In the genomic region with DNA sequence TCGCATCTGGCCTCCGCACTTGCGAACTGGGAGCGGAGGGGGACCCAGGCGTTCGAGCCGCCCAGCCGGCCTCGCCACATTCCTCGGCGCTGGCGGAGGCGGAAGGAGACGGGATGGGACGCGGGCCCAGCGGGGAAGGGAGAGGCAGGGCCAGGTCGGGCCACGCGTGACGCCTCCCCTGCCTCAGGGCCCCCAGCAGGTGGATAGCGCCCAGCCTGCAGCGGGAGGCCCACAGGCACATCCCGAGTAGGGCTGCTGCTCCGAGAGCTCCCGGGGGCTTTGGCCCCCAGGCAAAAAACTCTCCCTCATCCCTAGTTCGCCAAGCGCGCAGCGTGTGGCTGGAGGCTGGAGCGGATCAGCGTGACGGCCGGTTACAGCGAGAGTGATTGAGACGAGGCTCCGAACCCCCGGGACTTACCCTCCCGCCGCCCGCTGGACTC, we compare ENCODE assay signal across 8 cellular contexts. TPM values are rescaled to one million over a fixed set of nuclear protein-coding genes. Genes with fewer than 3 reads are reported as not detected.
DNase-seq lines count a peak whose midpoint lies in the region; ATAC-seq, FAIRE-seq and TF ChIP-seq lines count a peak whose summit lies in the region.

No MANE protein-coding gene starts in this region.

- ATAC-seq in K562, result 0 out of 3 replicates have a peak, but pooled peaks have one; percentile 1
- no peak for ATAC-seq in stimulated activated naive B cell treated with anti-CD40 and anti-IgM and Interleukin-4, amounts not matched to agents 10 μg/mL and 1 μg/mL and 100 μg/mL, for 72 hours (replicated peaks)

- in situ Hi-C loops in K562 (cut with MboI) (no loop called here), GM13977 (cut with MboI; ENCODE audit: low pct_unique_long_range_greater_than_20kb, low sequenced_read_pairs, unreplicated experiment) (no loop called here)

- H3K36me3 ChIP-seq in GM06990 (ENCODE audit: control insufficient read depth, insufficient read depth, low read length), result peaks cover 14% of the 10 kb centered on the region
- peaks cover 11% of the 10 kb centered on the region for H3K36me3 ChIP-seq in MM.1S (replicated peaks; ENCODE audit: insufficient read depth, low read length)
- H3K36me3 ChIP-seq in K562 (ENCODE audit: control insufficient read depth, insufficient read depth, low read length), result peaks cover 32% of the 10 kb centered on the region; the same call in 1 of the 3 replicates
- peaks cover 12 to 14% of the 10 kb centered on the region in 2 experiments for H3K36me3 ChIP-seq in keratinocyte (ENCODE audit: control insufficient read depth in 2 of 2, extremely low read depth in 1 of 2, insufficient read depth in 2 of 2, low read length in 2 of 2)

- intact Hi-C loops in K562 (cut with micrococcal nuclease), result loop anchor here (1.0 to 5.0 kb wide), 2 partner anchors 69 to 98 kb away; a partner anchor contains a TSS

- peak overlapping the region; percentile 65 for H3K27ac Mint-ChIP-seq in stimulated activated naive B cell treated with anti-CD40 and anti-IgM and Interleukin-4, amounts not matched to agents 10 μg/mL and 1 μg/mL and 100 μg/mL, for 72 hours

- peaks cover 32 to 67% of the 10 kb centered on the region in 2 donors for H3K27me3 Mint-ChIP-seq in stimulated activated naive B cell treated with anti-CD40 and anti-IgM and Interleukin-4, amounts not matched to agents 10 μg/mL and 1 μg/mL and 100 μg/mL, for 72 hours

- H3K9me3 ChIP-seq in MM.1S (replicated peaks; ENCODE audit: insufficient read depth, low read length) (no peaks in the 10 kb centered on the region), K562 (replicated peaks; ENCODE audit: control insufficient read depth, insufficient read depth, low read depth, low read length) (no peaks in the 10 kb centered on the region), keratinocyte (ENCODE audit: control insufficient read depth, low read depth, low read length) (no peaks in the 10 kb centered on the region)

- H3K4me1 Mint-ChIP-seq in stimulated activated naive B cell treated with anti-CD40 and anti-IgM and Interleukin-4, amounts not matched to agents 10 μg/mL and 1 μg/mL and 100 μg/mL, for 72 hours, result peaks cover 35 to 80% of the 10 kb centered on the region in 2 donors

- TF ChIP-seq CTCF in GM06990 (IDR thresholded peaks at IDR 0.05; ENCODE audit: insufficient read depth, low read length, poor library complexity, severe bottlenecking), result no peak
- TF ChIP-seq CTCF in MM.1S (IDR thresholded peaks at IDR 0.05; ENCODE audit: low read length), result no peak
- no peak for TF ChIP-seq CTCF in K562 (IDR thresholded peaks at IDR 0.05 in 2 of 3, conservative IDR thresholded peaks at IDR 0.05 in 1 of 3; ENCODE audit: insufficient read depth in 2 of 3, low read depth in 1 of 3, low read length in 3 of 3)
- no peak for TF ChIP-seq CTCF in keratinocyte (optimal IDR thresholded peaks at IDR 0.05 in 1 of 3, IDR thresholded peaks at IDR 0.05 in 1 of 3, conservative IDR thresholded peaks at IDR 0.05 in 1 of 3; ENCODE audit: extremely low read depth in 1 of 3, insufficient read depth in 2 of 3, low read length in 3 of 3)
- no peak for TF ChIP-seq CTCF in GM13977 (IDR thresholded peaks at IDR 0.05; ENCODE audit: extremely low read depth, insufficient read depth, missing control alignments)

- under 1% methylated on average over 20 of the region's 41 CpGs for WGBS in K562 (ENCODE audit: insufficient coverage, low coverage, missing lambda C conversion rate)

- H3F3A ChIP-seq in MM.1S (ENCODE audit: insufficient read depth, low read length), result peaks cover 30% of the 10 kb centered on the region

- H2AFZ ChIP-seq in MM.1S (ENCODE audit: low read length) (0 out of 2 replicates have a peak overlapping the region, but pooled peaks have one; percentile 18), K562 (ENCODE audit: low read depth, low read length) (peak overlapping the region; percentile 65), keratinocyte (ENCODE audit: control insufficient read depth, low read length) (peak overlapping the region; percentile 58)

- no peak for FAIRE-seq in K562 (lab: Jason Lieb, UNC)
- no peak for FAIRE-seq in keratinocyte (lab: Jason Lieb, UNC)

- TSS peak; percentile 52 for BruUV-seq in K562 (replicated peaks; lab: Mats Ljungman, UMichigan)

- dilution Hi-C loops in keratinocyte (cut with MboI; ENCODE audit: extremely low pct_ligation_motif_present, low sequenced_read_pairs), result no loop called here

- POLR2A ChIA-PET in K562 (lab: Yijun Ruan, JAX), result interaction anchor here (0.5 to 1.8 kb wide), 7 partner anchors 8 to 142 kb away, joined by 3 to 6 read pairs (median 4); a partner anchor contains a TSS

- no peaks in the 10 kb centered on the region for H3K9me2 ChIP-seq in MM.1S (replicated peaks; ENCODE audit: insufficient read depth, low read length)

- H3K4me2 ChIP-seq in MM.1S (ENCODE audit: low read depth, low read length) (peak overlapping the region; percentile 94), K562 (ENCODE audit: insufficient read depth, low read length) (peak overlapping the region; percentile 85), keratinocyte (ENCODE audit: control insufficient read depth, extremely low read depth, insufficient read depth, low read depth, low read length) (peak overlapping the region; percentile 91)

- H3K4me3 Mint-ChIP-seq in stimulated activated naive B cell treated with anti-CD40 and anti-IgM and Interleukin-4, amounts not matched to agents 10 μg/mL and 1 μg/mL and 100 μg/mL, for 72 hours, result peak overlapping the region; percentile 79 to 82

- H4K20me1 ChIP-seq in MM.1S (ENCODE audit: insufficient read depth, low read length) (no peaks in the 10 kb centered on the region), K562 (replicated peaks; ENCODE audit: control insufficient read depth, insufficient read depth, low read length) (peaks cover 5% of the 10 kb centered on the region), keratinocyte (ENCODE audit: control insufficient read depth, extremely low read depth, insufficient read depth, low read length) (peaks cover 6% of the 10 kb centered on the region)

- H3K4me1 ChIP-seq in MM.1S (ENCODE audit: low read length) (peaks cover 21% of the 10 kb centered on the region), K562 (replicated peaks in 1 of 2; ENCODE audit: control insufficient read depth in 2 of 2, insufficient read depth in 2 of 2, low read length in 2 of 2) (peaks cover 37 to 76% of the 10 kb centered on the region in 2 experiments), keratinocyte (ENCODE audit: control insufficient read depth, extremely low read depth, insufficient read depth, low read length) (peaks cover 66% of the 10 kb centered on the region)

- H3K79me2 ChIP-seq in MM.1S (ENCODE audit: low read length) (peaks cover 73% of the 10 kb centered on the region), K562 (ENCODE audit: control insufficient read depth, insufficient read depth, low read length) (peaks cover 36% of the 10 kb centered on the region), keratinocyte (ENCODE audit: control insufficient read depth, insufficient read depth, low read length) (peaks cover 16% of the 10 kb centered on the region)

- TF ChIP-seq EP300 in K562 (IDR thresholded peaks at IDR 0.05; ENCODE audit: low read length), result no peak

- H3K9me1 ChIP-seq in K562 (ENCODE audit: control insufficient read depth, insufficient read depth, low read length), result no peaks in the 10 kb centered on the region
- H3K9me1 ChIP-seq in keratinocyte (ENCODE audit: control insufficient read depth, extremely low read depth, insufficient read depth, low read length), result peaks cover 3% of the 10 kb centered on the region

- peaks cover 2 to 3% of the 10 kb centered on the region in 2 donors for H3K36me3 Mint-ChIP-seq in stimulated activated naive B cell treated with anti-CD40 and anti-IgM and Interleukin-4, amounts not matched to agents 10 μg/mL and 1 μg/mL and 100 μg/mL, for 72 hours

- CTCF ChIA-PET in K562 (lab: Yijun Ruan, JAX; ENCODE audit: low intra/inter-chr PET ratio), result interaction anchor here (0.6 kb wide), 2 partner anchors 15 to 51 kb away, joined by 3 to 4 read pairs; no protein-coding TSS in a partner anchor

- TF ChIP-seq RAD21 in K562 (CRISPR knock-in tag; conservative IDR thresholded peaks at IDR 0.05 in 1 of 2, IDR thresholded peaks at IDR 0.05 in 1 of 2), result no peak

- H3K27ac ChIP-seq in MM.1S (ENCODE audit: low read length), result peak overlapping the region; percentile 48; the same call in 1 of the 2 replicates
- H3K27ac ChIP-seq in K562 (ENCODE audit: extremely low read depth, low read depth, low read length), result peak overlapping the region; percentile 80
- peak overlapping the region; percentile 49 for H3K27ac ChIP-seq in keratinocyte (ENCODE audit: control insufficient read depth, insufficient read depth, low read length)

- H3K9ac ChIP-seq in MM.1S (ENCODE audit: low read length) (peak overlapping the region; percentile 92), K562 (ENCODE audit: insufficient read depth in 1 of 2, low read depth in 2 of 2, low read length in 2 of 2) (peak overlapping the region; percentile 76 to 94), keratinocyte (ENCODE audit: control insufficient read depth, extremely low read depth, insufficient read depth, low read length) (peak overlapping the region; percentile 79)

- no peak for TF ChIP-seq POLR2A in K562 (conservative IDR thresholded peaks at IDR 0.05)

- DNase-seq in GM06990 (ENCODE audit: extremely low read depth, insufficient read length), result no peak
- peak; percentile 8 for DNase-seq in MM.1S
- peak; percentile 51 to 65 (median 58) for DNase-seq in K562 (ENCODE audit: extremely low read depth in 1 of 4, low spot score in 3 of 4)
- no peak for DNase-seq in keratinocyte (ENCODE audit: low read depth, low spot score)
- DNase-seq in stimulated activated naive B cell treated with anti-CD40 and anti-IgM and Interleukin-4, amounts not matched to agents 10 μg/mL and 1 μg/mL and 100 μg/mL, for 72 hours, result no peak
- DNase-seq in H4 (ENCODE audit: low spot score), result no peak
- no peak for DNase-seq in GM13977 (ENCODE audit: low spot score)
- DNase-seq in DMS153 treated with DMSO at 0.1 percent for 48 hours (lab: John Stamatoyannopoulos, UW; ENCODE audit: unreplicated experiment), result no peak

- H3K9me3 Mint-ChIP-seq in stimulated activated naive B cell treated with anti-CD40 and anti-IgM and Interleukin-4, amounts not matched to agents 10 μg/mL and 1 μg/mL and 100 μg/mL, for 72 hours, result peaks cover 0 to 2% of the 10 kb centered on the region in 2 donors

- H3K4me3 ChIP-seq in GM06990 (replicated peaks; ENCODE audit: low read depth, low read length), result peak overlapping the region; percentile 90
- H3K4me3 ChIP-seq in MM.1S (ENCODE audit: low read length), result peak overlapping the region; percentile 100
- H3K4me3 ChIP-seq in K562, result peak overlapping the region; percentile 61
- H3K4me3 ChIP-seq in keratinocyte (ENCODE audit: control insufficient read depth in 2 of 3, extremely low read depth in 1 of 3, insufficient read depth in 2 of 3, low read depth in 1 of 3, low read length in 3 of 3), result peak overlapping the region; percentile 92 to 93 (median 92)

- H3K27me3 ChIP-seq in GM06990 (replicated peaks; ENCODE audit: control insufficient read depth, insufficient read depth, low read length) (no peaks in the 10 kb centered on the region), MM.1S (replicated peaks; ENCODE audit: insufficient read depth, low read length) (no peaks in the 10 kb centered on the region), K562 (ENCODE audit: control insufficient read depth in 2 of 2, insufficient read depth in 2 of 2, low read length in 2 of 2) (no peaks in the 10 kb centered on the region), keratinocyte (ENCODE audit: control insufficient read depth, extremely low read depth, insufficient read depth, low read length) (no peaks in the 10 kb centered on the region)

RNA-seq across cellular contexts. Expression of a gene that starts 0.8 kb away (rescaled TPM):
- total RNA-seq in K562 (2011; cell fraction: chromatin; rRNA removed; ENCODE audit: low replicate concordance), result 23.0 and 51.2 TPM in 2 replicates
- total RNA-seq in K562 (2011; cell fraction: nucleolus; rRNA removed), result 37.7 and 51.7 TPM in 2 replicates
- total RNA-seq in K562 (2011; cell fraction: nucleoplasm; rRNA removed), result 29.7 and 29.8 TPM in 2 replicates
- total RNA-seq in K562 (2014; rRNA removed) (20.6 and 28.2 TPM in 2 replicates), K562 (2014; rRNA removed; fragmentation: Illumina TruSeq; extraction: Trizol) (2.0 and 2.6 TPM in 2 replicates), K562 (2015; rRNA removed; fragmentation: Illumina TruSeq; extraction: Trizol) (7.5 and 7.8 TPM in 2 replicates), K562 (2021) (32.7 and 34.5 TPM in 2 replicates)
- polyA plus RNA-seq in K562 (2011; rRNA removed) (4.3 and 8.0 TPM in 2 replicates), K562 (2014; fragmentation: Illumina TruSeq; extraction: Trizol) (5.0 and 19.4 TPM in 2 replicates), K562 (2014; fragmentation: Nextera tagmentation; extraction: Ambion mirVana) (under 1 TPM; 0.58 to 0.80 TPM), K562 (2014; rRNA removed) (29.0 and 31.0 TPM in 2 replicates), keratinocyte (3.1 to 10.7 TPM (median 4.9 TPM) in 3 replicates)
- 5.6 and 15.6 TPM in 2 replicates for polyA plus RNA-seq in K562 (2011; cell fraction: cytosol; rRNA removed)
- 24.8 and 51.1 TPM in 2 replicates for polyA plus RNA-seq in K562 (2011; cell fraction: nucleus; rRNA removed)
- polyA plus RNA-seq in K562 (2012), result 12.5 and 25.8 TPM in 2 replicates
- polyA minus RNA-seq in K562 (2011; rRNA and poly(A)+ RNA removed), result 1.3 and 1.9 TPM in 2 replicates
- polyA minus RNA-seq in K562 (2011; cell fraction: cytosol; rRNA and poly(A)+ RNA removed), result 6.6 and 8.6 TPM in 2 replicates
- polyA minus RNA-seq in K562 (2011; cell fraction: nucleus; rRNA and poly(A)+ RNA removed), result 7.0 and 12.1 TPM in 2 replicates
- 11.6 TPM for polyA plus RNA-seq in keratinocyte (2011; ENCODE audit: low read depth)
- 2.5 and 7.9 TPM in 2 replicates for polyA plus RNA-seq in keratinocyte (2011; cell fraction: cytosol; rRNA removed)
- polyA plus RNA-seq in keratinocyte (2011; cell fraction: nucleus; rRNA removed), result 13.2 and 20.7 TPM in 2 replicates
- 10.7 and 25.0 TPM in 2 replicates for polyA plus RNA-seq in keratinocyte (2012; ENCODE audit: low replicate concordance)
- 2.9 to 4.3 TPM (median 3.1 TPM) in 3 replicates for polyA minus RNA-seq in keratinocyte
- 17.3 TPM for polyA minus RNA-seq in keratinocyte (2011; cell fraction: cytosol; rRNA and poly(A)+ RNA removed)
- polyA minus RNA-seq in keratinocyte (2011; cell fraction: nucleus; rRNA and poly(A)+ RNA removed), result 13.1 and 17.9 TPM in 2 replicates
- 3.3 and 5.9 TPM in 2 replicates for total RNA-seq in H4 (2014; rRNA removed; shearing (Covaris generic))

RNA-seq across cellular contexts. Expression of a gene that starts 5.6 kb away (rescaled TPM):
- 0.77 and 2.7 TPM in 2 replicates for total RNA-seq in K562 (2011; cell fraction: chromatin; rRNA removed; ENCODE audit: low replicate concordance)
- total RNA-seq in K562 (2011; cell fraction: nucleolus; rRNA removed), result 4.5 TPM in 2 replicates
- 1.8 and 2.3 TPM in 2 replicates for total RNA-seq in K562 (2011; cell fraction: nucleoplasm; rRNA removed)
- total RNA-seq in K562 (2014; rRNA removed), result 2.5 and 3.6 TPM in 2 replicates
- total RNA-seq in K562 (2014; rRNA removed; fragmentation: Illumina TruSeq; extraction: Trizol), result 0.18 and 0.19 TPM in 2 replicates
- 0.58 and 0.68 TPM in 2 replicates for total RNA-seq in K562 (2015; rRNA removed; fragmentation: Illumina TruSeq; extraction: Trizol)
- total RNA-seq in K562 (2021), result 4.0 and 4.8 TPM in 2 replicates
- 0.82 and 3.6 TPM in 2 replicates for polyA plus RNA-seq in K562 (2011; rRNA removed)
- polyA plus RNA-seq in K562 (2011; cell fraction: cytosol; rRNA removed), result 6.0 and 7.2 TPM in 2 replicates
- 7.7 and 10.7 TPM in 2 replicates for polyA plus RNA-seq in K562 (2011; cell fraction: nucleus; rRNA removed)
- 5.1 and 10.4 TPM in 2 replicates for polyA plus RNA-seq in K562 (2012)
- polyA plus RNA-seq in K562 (2014; fragmentation: Illumina TruSeq; extraction: Trizol), result 0.06 and 0.28 TPM in 2 replicates
- not detected for polyA plus RNA-seq in K562 (2014; fragmentation: Nextera tagmentation; extraction: Ambion mirVana)
- polyA plus RNA-seq in K562 (2014; rRNA removed), result 3.6 and 4.3 TPM in 2 replicates
- 0.21 and 0.30 TPM in 2 replicates for polyA minus RNA-seq in K562 (2011; rRNA and poly(A)+ RNA removed)
- 0.86 and 4.7 TPM in 2 replicates for polyA minus RNA-seq in K562 (2011; cell fraction: cytosol; rRNA and poly(A)+ RNA removed)
- 1.9 and 5.7 TPM in 2 replicates for polyA minus RNA-seq in K562 (2011; cell fraction: nucleus; rRNA and poly(A)+ RNA removed)
- polyA plus RNA-seq in keratinocyte, result 0.02 to 0.05 TPM (median 0.03 TPM) in 3 replicates
- polyA plus RNA-seq in keratinocyte (2011; ENCODE audit: low read depth), result not detected
- not detected in 2 replicates for polyA plus RNA-seq in keratinocyte (2011; cell fraction: cytosol; rRNA removed)
- polyA plus RNA-seq in keratinocyte (2011; cell fraction: nucleus; rRNA removed), result 0.17 and 0.27 TPM in 2 replicates
- polyA plus RNA-seq in keratinocyte (2012; ENCODE audit: low replicate concordance), result 0.18 TPM in 1 of 2 replicates, not detected in the other
- 0.20 TPM in 1 of 3 replicates, not detected in the others for polyA minus RNA-seq in keratinocyte
- polyA minus RNA-seq in keratinocyte (2011; cell fraction: cytosol; rRNA and poly(A)+ RNA removed), result not detected
- polyA minus RNA-seq in keratinocyte (2011; cell fraction: nucleus; rRNA and poly(A)+ RNA removed), result not detected in 2 replicates
- 0.23 and 0.74 TPM in 2 replicates for total RNA-seq in H4 (2014; rRNA removed; shearing (Covaris generic))

RNA-seq across cellular contexts. Expression of a gene that starts 6.3 kb away (rescaled TPM):
- total RNA-seq in K562 (2011; cell fraction: chromatin; rRNA removed; ENCODE audit: low replicate concordance), result 14.6 and 22.8 TPM in 2 replicates
- 8.8 and 9.7 TPM in 2 replicates for total RNA-seq in K562 (2011; cell fraction: nucleolus; rRNA removed)
- total RNA-seq in K562 (2011; cell fraction: nucleoplasm; rRNA removed), result 7.5 and 8.7 TPM in 2 replicates
- 0.14 and 0.41 TPM in 2 replicates for total RNA-seq in K562 (2014; rRNA removed)
- total RNA-seq in K562 (2014; rRNA removed; fragmentation: Illumina TruSeq; extraction: Trizol), result 0.29 and 0.33 TPM in 2 replicates
- 0.38 and 0.62 TPM in 2 replicates for total RNA-seq in K562 (2015; rRNA removed; fragmentation: Illumina TruSeq; extraction: Trizol)
- 1.5 and 1.8 TPM in 2 replicates for total RNA-seq in K562 (2021)
- polyA plus RNA-seq in K562 (2011; rRNA removed), result 1.0 and 2.8 TPM in 2 replicates
- polyA plus RNA-seq in K562 (2011; cell fraction: cytosol; rRNA removed), result 1.3 and 2.0 TPM in 2 replicates
- 17.0 and 22.4 TPM in 2 replicates for polyA plus RNA-seq in K562 (2011; cell fraction: nucleus; rRNA removed)
- polyA plus RNA-seq in K562 (2012), result 1.5 and 4.8 TPM in 2 replicates
- polyA plus RNA-seq in K562 (2014; fragmentation: Illumina TruSeq; extraction: Trizol), result 0.89 and 1.4 TPM in 2 replicates
- under 1 TPM; 0.10 to 0.17 TPM for polyA plus RNA-seq in K562 (2014; fragmentation: Nextera tagmentation; extraction: Ambion mirVana)
- polyA plus RNA-seq in K562 (2014; rRNA removed), result 1.6 and 1.8 TPM in 2 replicates
- 0.35 and 0.45 TPM in 2 replicates for polyA minus RNA-seq in K562 (2011; rRNA and poly(A)+ RNA removed)
- 0.19 and 0.36 TPM in 2 replicates for polyA minus RNA-seq in K562 (2011; cell fraction: cytosol; rRNA and poly(A)+ RNA removed)
- 1.8 and 3.6 TPM in 2 replicates for polyA minus RNA-seq in K562 (2011; cell fraction: nucleus; rRNA and poly(A)+ RNA removed)
- 0.46 to 2.0 TPM (median 0.71 TPM) in 3 replicates for polyA plus RNA-seq in keratinocyte
- 0.26 TPM for polyA plus RNA-seq in keratinocyte (2011; ENCODE audit: low read depth)
- 0.23 and 0.34 TPM in 2 replicates for polyA plus RNA-seq in keratinocyte (2011; cell fraction: cytosol; rRNA removed)
- polyA plus RNA-seq in keratinocyte (2011; cell fraction: nucleus; rRNA removed), result 3.2 and 3.7 TPM in 2 replicates
- polyA plus RNA-seq in keratinocyte (2012; ENCODE audit: low replicate concordance), result 0.24 and 1.7 TPM in 2 replicates
- polyA minus RNA-seq in keratinocyte, result 0.76 to 3.8 TPM (median 1.1 TPM) in 3 replicates
- not detected for polyA minus RNA-seq in keratinocyte (2011; cell fraction: cytosol; rRNA and poly(A)+ RNA removed)
- polyA minus RNA-seq in keratinocyte (2011; cell fraction: nucleus; rRNA and poly(A)+ RNA removed), result 1.8 and 2.3 TPM in 2 replicates
- 6.7 and 7.0 TPM in 2 replicates for total RNA-seq in H4 (2014; rRNA removed; shearing (Covaris generic))

RNA-seq across cellular contexts. Expression of a gene that starts 16.9 kb away (rescaled TPM):
- total RNA-seq in K562 (2011; cell fraction: chromatin; rRNA removed; ENCODE audit: low replicate concordance), result 1.1 TPM in 1 of 2 replicates, not detected in the other
- total RNA-seq in K562 (2011; cell fraction: nucleolus; rRNA removed), result 0.39 and 0.83 TPM in 2 replicates
- total RNA-seq in K562 (2011; cell fraction: nucleoplasm; rRNA removed), result 0.37 TPM in 1 of 2 replicates, not detected in the other
- total RNA-seq in K562 (2014; rRNA removed) (0.09 and 0.12 TPM in 2 replicates), K562 (2014; rRNA removed; fragmentation: Illumina TruSeq; extraction: Trizol) (not detected in 2 replicates), K562 (2015; rRNA removed; fragmentation: Illumina TruSeq; extraction: Trizol) (0.26 and 0.29 TPM in 2 replicates), K562 (2021) (0.78 and 0.80 TPM in 2 replicates)
- polyA plus RNA-seq in K562 (2011; rRNA removed) (0.21 and 0.37 TPM in 2 replicates), K562 (2014; fragmentation: Illumina TruSeq; extraction: Trizol) (0.24 and 0.35 TPM in 2 replicates), K562 (2014; fragmentation: Nextera tagmentation; extraction: Ambion mirVana) (under 1 TPM; 0.15 to 0.34 TPM), K562 (2014; rRNA removed) (not detected in 2 replicates), keratinocyte (13.5 to 17.8 TPM (median 14.5 TPM) in 3 replicates)
- polyA plus RNA-seq in K562 (2011; cell fraction: cytosol; rRNA removed), result 0.15 and 0.24 TPM in 2 replicates
- 0.91 and 2.0 TPM in 2 replicates for polyA plus RNA-seq in K562 (2011; cell fraction: nucleus; rRNA removed)
- polyA plus RNA-seq in K562 (2012), result 0.35 and 0.40 TPM in 2 replicates
- polyA minus RNA-seq in K562 (2011; rRNA and poly(A)+ RNA removed), result 0.11 and 0.15 TPM in 2 replicates
- 0.86 and 1.6 TPM in 2 replicates for polyA minus RNA-seq in K562 (2011; cell fraction: cytosol; rRNA and poly(A)+ RNA removed)
- polyA minus RNA-seq in K562 (2011; cell fraction: nucleus; rRNA and poly(A)+ RNA removed), result 0.33 TPM in 1 of 2 replicates, not detected in the other
- 6.1 TPM for polyA plus RNA-seq in keratinocyte (2011; ENCODE audit: low read depth)
- 7.8 and 11.8 TPM in 2 replicates for polyA plus RNA-seq in keratinocyte (2011; cell fraction: cytosol; rRNA removed)
- 58.1 and 66.0 TPM in 2 replicates for polyA plus RNA-seq in keratinocyte (2011; cell fraction: nucleus; rRNA removed)
- 17.2 and 18.2 TPM in 2 replicates for polyA plus RNA-seq in keratinocyte (2012; ENCODE audit: low replicate concordance)
- polyA minus RNA-seq in keratinocyte, result 9.2 to 20.5 TPM (median 9.6 TPM) in 3 replicates
- 6.7 TPM for polyA minus RNA-seq in keratinocyte (2011; cell fraction: cytosol; rRNA and poly(A)+ RNA removed)
- polyA minus RNA-seq in keratinocyte (2011; cell fraction: nucleus; rRNA and poly(A)+ RNA removed), result 9.0 and 10.3 TPM in 2 replicates
- 5.5 and 7.5 TPM in 2 replicates for total RNA-seq in H4 (2014; rRNA removed; shearing (Covaris generic))

Comparison
In these comparisons a context has a peak if more than half of its experiments do, and no peak if none do; other contexts are left out.
1. DNase-seq: peak in MM.1S (single experiment) and K562 (4 of 4); none in GM06990 (single experiment), keratinocyte (single experiment), stimulated activated naive B cell treated with anti-CD40 and anti-IgM and Interleukin-4, amounts not matched to agents 10 μg/mL and 1 μg/mL and 100 μg/mL, for 72 hours (single experiment), H4 (single experiment), GM13977 (single experiment) and DMS153 treated with DMSO at 0.1 percent for 48 hours (single experiment).
2. Peak in every context shown above with its lines, with median percentiles within 50 percentile points of each other: H3K4me3 ChIP-seq, H2AFZ ChIP-seq, H3K27ac ChIP-seq, H3K4me2 ChIP-seq and H3K9ac ChIP-seq.